Comparison of ENCODE assay signal across 8 cellular contexts in genomic region chr7:87933953-87934698, GRCh38. TPM values are rescaled to one million over a fixed set of nuclear protein-coding genes. Genes with fewer than 3 reads are reported as not detected.
A peak's percentile ranks its signal among the peaks of the same experiment; 100 is the strongest.
DNase-seq lines count a peak whose midpoint lies in the region; ATAC-seq and TF ChIP-seq lines count a peak whose summit lies in the region.

TSS of gene ADAM22 (plus strand) at chr7:87934251. CDS start at chr7:87934466, 215 bp downstream.

- H3K36me3 Mint-ChIP-seq in CD4-positive, alpha-beta memory T cell, result peaks cover 0 to 2% of the 10 kb centered on the region in 2 donors
- peaks cover 3% of the 10 kb centered on the region for H3K36me3 Mint-ChIP-seq in activated CD4-positive, alpha-beta memory T cell treated with anti-CD3 and anti-CD28 coated beads, Interleukin-2, amount 10 ng/mL, durations not matched to agents 7 days and 5 days (ENCODE audit: low read depth)

- ATAC-seq in GM19438 (IDR thresholded peaks at IDR 0.05; ENCODE audit: low read depth, unreplicated experiment), result peak; percentile 97
- peak; percentile 95 for ATAC-seq in HG03571 (IDR thresholded peaks at IDR 0.05; ENCODE audit: unreplicated experiment)
- ATAC-seq in lung (ENCODE audit: insufficient read depth, low FRiP score), result peak; percentile 94

- H3K27ac ChIP-seq in CD4-positive, alpha-beta memory T cell (ENCODE audit: low read depth, low read length), result peak within 1 kb of the TSS; percentile 15
- no peak within 1 kb of the TSS for H3K27ac ChIP-seq in lung (ENCODE audit: low read depth in 1 of 2, low read length in 1 of 2)

- H3K9me3 Mint-ChIP-seq in CD4-positive, alpha-beta memory T cell, result no peaks in the 10 kb centered on the region
- no peaks in the 10 kb centered on the region for H3K9me3 Mint-ChIP-seq in activated CD4-positive, alpha-beta memory T cell treated with anti-CD3 and anti-CD28 coated beads, Interleukin-2, amount 10 ng/mL, durations not matched to agents 7 days and 5 days

- DNase-seq in CD4-positive, alpha-beta memory T cell, result peak; percentile 80 to 84 (median 81)
- peak; percentile 92 for DNase-seq in NCI-H748 treated with DMSO at 0.1 percent for 48 hours (lab: John Stamatoyannopoulos, UW)
- peak; percentile 81 for DNase-seq in activated CD4-positive, alpha-beta memory T cell treated with anti-CD3 and anti-CD28 coated beads, Interleukin-2, amount 10 ng/mL, durations not matched to agents 7 days and 5 days
- DNase-seq in ecto neural progenitor cell (ENCODE audit: low spot score), result peak; percentile 91
- DNase-seq in lung (ENCODE audit: low spot score), result peak; percentile 83
- DNase-seq in stimulated activated CD4-positive, alpha-beta T cell treated with anti-CD3 and anti-CD28 coated beads, TNF-alpha, amount 100 ng/mL, for 4 hours (ENCODE audit: low read depth in 3 of 3), result peak; percentile 50 to 54 (median 53)

- H3K4me1 Mint-ChIP-seq in CD4-positive, alpha-beta memory T cell, result peaks cover 10 to 20% (median 12%) of the 10 kb centered on the region in 4 donors
- peaks cover 18% of the 10 kb centered on the region for H3K4me1 Mint-ChIP-seq in activated CD4-positive, alpha-beta memory T cell treated with anti-CD3 and anti-CD28 coated beads, Interleukin-2, amount 10 ng/mL, durations not matched to agents 7 days and 5 days

- H3K27ac Mint-ChIP-seq in CD4-positive, alpha-beta memory T cell, result peak within 1 kb of the TSS; percentile 55 to 85 (median 74)
- no peak within 1 kb of the TSS for H3K27ac Mint-ChIP-seq in activated CD4-positive, alpha-beta memory T cell treated with anti-CD3 and anti-CD28 coated beads, Interleukin-2, amount 10 ng/mL, durations not matched to agents 7 days and 5 days

- no peaks in the 10 kb centered on the region for H3K9me3 ChIP-seq in CD4-positive, alpha-beta memory T cell (ENCODE audit: control insufficient read depth in 1 of 2, low read length in 2 of 2)
- H3K9me3 ChIP-seq in lung (ENCODE audit: control insufficient read depth in 2 of 2, insufficient read depth in 1 of 2, low read length in 1 of 2), result no peaks in the 10 kb centered on the region

- H3K4me3 Mint-ChIP-seq in CD4-positive, alpha-beta memory T cell, result peak within 1 kb of the TSS; percentile 88 to 93 (median 92)
- peak within 1 kb of the TSS; percentile 84 for H3K4me3 Mint-ChIP-seq in activated CD4-positive, alpha-beta memory T cell treated with anti-CD3 and anti-CD28 coated beads, Interleukin-2, amount 10 ng/mL, durations not matched to agents 7 days and 5 days

- peaks cover 13% of the 10 kb centered on the region for H3K4me1 ChIP-seq in CD4-positive, alpha-beta memory T cell (ENCODE audit: insufficient read depth, low read length)
- peaks cover 0 to 7% of the 10 kb centered on the region in 2 donors for H3K4me1 ChIP-seq in lung (ENCODE audit: control insufficient read depth in 2 of 2, insufficient read depth in 2 of 2, low read length in 2 of 2)

- CTCF ChIA-PET in CD4-positive, alpha-beta memory T cell (lab: Charles Lee; ENCODE audit: partially characterized antibody), result interaction anchor here (0.5 to 1.8 kb wide), 8 partner anchors 10 to 280 kb away, joined by 3 to 7 read pairs (median 3); partner anchors contain the start of genes DBF4 and SLC25A40
- CTCF ChIA-PET in activated CD4-positive, alpha-beta memory T cell treated with anti-CD3 and anti-CD28 coated beads, Interleukin-2, amount 10 ng/mL, durations not matched to agents 7 days and 5 days (lab: Charles Lee), result interaction anchor here (0.7 to 1.6 kb wide), 5 partner anchors 11 to 395 kb away, joined by 3 to 10 read pairs (median 4); no protein-coding TSS in a partner anchor

- 0% methylated on average over 70 of the region's 70 CpGs for WGBS in lung, 2 donors

- no peaks in the 10 kb centered on the region for H3K27me3 ChIP-seq in CD4-positive, alpha-beta memory T cell (ENCODE audit: insufficient read depth, low read length)
- H3K27me3 ChIP-seq in lung (ENCODE audit: control insufficient read depth, insufficient read depth), result no peaks in the 10 kb centered on the region

- intact Hi-C loops in CD4-positive, alpha-beta memory T cell (cut with micrococcal nuclease), result loop anchor here (1.0 to 5.0 kb wide), 4 partner anchors 58 to 715 kb away; partner anchors contain the start of genes DBF4, RUNDC3B, SLC25A40 and SRI

- POLR2A ChIA-PET in CD4-positive, alpha-beta memory T cell (lab: Charles Lee; ENCODE audit: partially characterized antibody), result interaction anchor here (0.6 to 2.6 kb wide), 7 partner anchors 35 to 782 kb away, joined by 3 to 22 read pairs (median 3); partner anchors contain the start of genes CROT, DBF4, DMTF1 and SLC25A40
- POLR2A ChIA-PET in activated CD4-positive, alpha-beta memory T cell treated with anti-CD3 and anti-CD28 coated beads, Interleukin-2, amount 10 ng/mL, durations not matched to agents 7 days and 5 days (lab: Charles Lee), result interaction anchor here (1.5 kb wide), 1 partner anchor 306 kb away, joined by 3 read pairs; the partner anchor contains the start of gene RUNDC3B

- TF ChIP-seq CTCF in lung (IDR thresholded peaks at IDR 0.05; ENCODE audit: control extremely low read depth, extremely low read depth), result no peak

- no peaks in the 10 kb centered on the region for H3K27me3 Mint-ChIP-seq in CD4-positive, alpha-beta memory T cell
- peaks cover 29% of the 10 kb centered on the region for H3K27me3 Mint-ChIP-seq in activated CD4-positive, alpha-beta memory T cell treated with anti-CD3 and anti-CD28 coated beads, Interleukin-2, amount 10 ng/mL, durations not matched to agents 7 days and 5 days

- no peaks in the 10 kb centered on the region for H3K36me3 ChIP-seq in CD4-positive, alpha-beta memory T cell (ENCODE audit: insufficient read depth, low read length)
- no peaks in the 10 kb centered on the region for H3K36me3 ChIP-seq in lung (ENCODE audit: control insufficient read depth in 2 of 2, insufficient read depth in 2 of 2, low read length in 2 of 2)

- H3K4me3 ChIP-seq in CD4-positive, alpha-beta memory T cell (ENCODE audit: low read length in 2 of 2), result peak within 1 kb of the TSS; percentile 52 to 64
- peak within 1 kb of the TSS; percentile 68 for H3K4me3 ChIP-seq in lung

RNA-seq across cellular contexts. Expression of gene ADAM22, which starts in this region (rescaled TPM):
- total RNA-seq in CD4-positive, alpha-beta memory T cell, result 1 to 10 TPM; 5.2 to 7.7 TPM
- polyA plus RNA-seq in CD4-positive, alpha-beta memory T cell, result 1 to 10 TPM in 1 of 2 donors, under 1 TPM in 1; 0.21 to 1.8 TPM
- total RNA-seq in activated CD4-positive, alpha-beta memory T cell treated with anti-CD3 and anti-CD28 coated beads, Interleukin-2, amount 10 ng/mL, durations not matched to agents 7 days and 5 days, result 1 to 10 TPM; 1.1 to 1.5 TPM
- 10 to 100 TPM in 1 of 2 donors, 1 to 10 TPM in 1; 1.7 to 17.7 TPM for total RNA-seq in lung
- under 1 TPM; 0.13 to 0.26 TPM for polyA plus RNA-seq in lung
